In the genomic region with DNA sequence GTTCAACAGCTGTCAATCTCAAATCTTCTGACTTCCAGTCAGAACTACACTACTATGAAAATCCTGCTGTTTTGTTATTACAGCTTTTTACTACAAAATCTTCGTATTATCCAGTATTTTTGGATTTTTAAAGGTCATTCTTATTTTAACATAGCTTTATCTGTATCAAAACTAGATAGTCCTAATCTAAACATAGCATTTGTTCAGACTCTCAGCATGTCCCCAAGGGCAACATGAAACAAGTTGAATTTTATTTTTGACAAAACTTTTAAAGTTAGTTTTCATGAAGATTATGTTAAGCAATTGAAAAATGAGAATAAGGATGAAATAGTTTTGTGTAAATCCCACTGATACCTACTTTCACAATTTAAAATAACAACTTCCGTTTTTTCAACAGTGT, we compare ENCODE assay signal across 16 cellular contexts. TPM values are rescaled to one million over a fixed set of nuclear protein-coding genes. Genes with fewer than 3 reads are reported as not detected.
A peak's percentile ranks its signal among the peaks of the same experiment; 100 is the strongest.
DNase-seq lines count a peak whose midpoint lies in the region; ATAC-seq, FAIRE-seq and TF ChIP-seq lines count a peak whose summit lies in the region.
"Had no signal": no experiment of that assay in that cellular context is flagged by ENCODE, and none has a peak within 500 bp of the region (broad histone marks: within the 10 kb centered on the region; RNA-seq: fewer than 3 reads in every experiment).

No MANE protein-coding gene starts in this region.

- H3K9me3 ChIP-seq in right atrium auricular region (peaks cover 8 to 36% of the 10 kb centered on the region in 2 donors), neural cell (ENCODE audit: low read length) (peaks cover 4% of the 10 kb centered on the region), ovary (peaks cover 0 to 4% of the 10 kb centered on the region in 2 donors)

- H2AFZ ChIP-seq in neural cell (ENCODE audit: low read depth, low read length), result no peak overlapping the region

- no peaks in the 10 kb centered on the region for H3K9me2 ChIP-seq in neural cell (ENCODE audit: insufficient read depth, low read length)

- no peaks in the 10 kb centered on the region for H3K79me2 ChIP-seq in neural cell (replicated peaks; ENCODE audit: insufficient read depth, low read length)

- no peaks in the 10 kb centered on the region for H3K27me3 ChIP-seq in right atrium auricular region
- no peaks in the 10 kb centered on the region for H3K27me3 ChIP-seq in neural cell (ENCODE audit: insufficient read depth, low read depth, low read length)
- H3K27me3 ChIP-seq in ovary, result no peaks in the 10 kb centered on the region

- TF ChIP-seq POLR2A in ovary (IDR thresholded peaks at IDR 0.05), result no peak

- H3K4me1 ChIP-seq in right atrium auricular region, result no peaks in the 10 kb centered on the region
- H3K4me1 ChIP-seq in ovary (ENCODE audit: insufficient read depth), result no peaks in the 10 kb centered on the region

- no peaks in the 10 kb centered on the region for H3K36me3 ChIP-seq in right atrium auricular region
- no peaks in the 10 kb centered on the region for H3K36me3 ChIP-seq in neural cell (ENCODE audit: insufficient read depth, low read length)
- H3K36me3 ChIP-seq in ovary, result no peaks in the 10 kb centered on the region

- no peaks in the 10 kb centered on the region for H4K20me1 ChIP-seq in neural cell (ENCODE audit: insufficient read depth)

- TF ChIP-seq RAD21 in neural cell (conservative IDR thresholded peaks at IDR 0.05), result no peak

- peak overlapping the region; percentile 1 for H3K4me2 ChIP-seq in neural cell (ENCODE audit: low read length)

- H3K27ac ChIP-seq in right atrium auricular region (peak overlapping the region in 1 of 2 donors; percentile 29), coronary artery (peak overlapping the region; percentile 9 to 32), neural cell (ENCODE audit: low read length) (no peak overlapping the region), ovary (no peak overlapping the region)

- H3F3A ChIP-seq in neural cell (ENCODE audit: insufficient read depth, low read length, poor library complexity, severe bottlenecking), result no peaks in the 10 kb centered on the region

- H3K9ac ChIP-seq in neural cell (ENCODE audit: low read length), result no peak overlapping the region

- ATAC-seq in Right ventricle myocardium inferior, result peak; percentile 26
- ATAC-seq in HG03097 (IDR thresholded peaks at IDR 0.05; ENCODE audit: low FRiP score, unreplicated experiment), result no peak
- ATAC-seq in GM21825 (IDR thresholded peaks at IDR 0.05; ENCODE audit: unreplicated experiment), result no peak

- DNase-seq in Right ventricle myocardium inferior (ENCODE audit: missing footprints), result no peak
- no peak for DNase-seq in right atrium auricular region (ENCODE audit: low spot score)
- no peak for DNase-seq in coronary artery (ENCODE audit: low spot score)
- no peak for DNase-seq in urothelium cell line (ENCODE audit: low spot score)
- DNase-seq in ovary, result no peak
- DNase-seq: Kasumi-1, NCI-H510A, SIG-M5 had no signal

- no peak overlapping the region for H3K4me3 ChIP-seq in right atrium auricular region
- no peak overlapping the region for H3K4me3 ChIP-seq in coronary artery
- H3K4me3 ChIP-seq in neural cell (ENCODE audit: low read length), result no peak overlapping the region
- H3K4me3 ChIP-seq in ovary, result no peak overlapping the region

- 2 to 9% (median 7%) methylated on average over 2 of the region's 2 CpGs for WGBS in ovary, 3 donors

- TF ChIP-seq EP300 in neural cell (conservative IDR thresholded peaks at IDR 0.05; ENCODE audit: poor library complexity, severe bottlenecking), result no peak
- TF ChIP-seq EP300 in ovary (IDR thresholded peaks at IDR 0.05), result no peak

- TF ChIP-seq CTCF in right atrium auricular region (IDR thresholded peaks at IDR 0.05) (no peak), coronary artery (IDR thresholded peaks at IDR 0.05) (no peak), neural cell (IDR thresholded peaks at IDR 0.05; ENCODE audit: poor library complexity, severe bottlenecking) (no peak), ovary (IDR thresholded peaks at IDR 0.05) (no peak)

- no peak for FAIRE-seq in urothelium cell line (lab: Jason Lieb, UNC)
- FAIRE-seq: G401.6, GM12891 had no signal

- intact Hi-C loops in Right ventricle myocardium inferior (cut with DNase I), result no loop called here
- intact Hi-C loops in ovary (cut with DNase I), result no loop called here

TF ChIP-seq in neural cell, 6 proteins besides CTCF, POLR2A, EP300 and RAD21:
- TF ChIP-seq EZH2 (IDR thresholded peaks at IDR 0.05; ENCODE audit: borderline replicate concordance, insufficient read depth, low read length, poor library complexity, severe bottlenecking), result no peak
- no peak for TF ChIP-seq SMC3 (conservative IDR thresholded peaks at IDR 0.05; ENCODE audit: poor library complexity)
- TF ChIP-seq MXI1 (conservative IDR thresholded peaks at IDR 0.05; ENCODE audit: poor library complexity, severe bottlenecking), result no peak
- TF ChIP-seq, protein P1, sequence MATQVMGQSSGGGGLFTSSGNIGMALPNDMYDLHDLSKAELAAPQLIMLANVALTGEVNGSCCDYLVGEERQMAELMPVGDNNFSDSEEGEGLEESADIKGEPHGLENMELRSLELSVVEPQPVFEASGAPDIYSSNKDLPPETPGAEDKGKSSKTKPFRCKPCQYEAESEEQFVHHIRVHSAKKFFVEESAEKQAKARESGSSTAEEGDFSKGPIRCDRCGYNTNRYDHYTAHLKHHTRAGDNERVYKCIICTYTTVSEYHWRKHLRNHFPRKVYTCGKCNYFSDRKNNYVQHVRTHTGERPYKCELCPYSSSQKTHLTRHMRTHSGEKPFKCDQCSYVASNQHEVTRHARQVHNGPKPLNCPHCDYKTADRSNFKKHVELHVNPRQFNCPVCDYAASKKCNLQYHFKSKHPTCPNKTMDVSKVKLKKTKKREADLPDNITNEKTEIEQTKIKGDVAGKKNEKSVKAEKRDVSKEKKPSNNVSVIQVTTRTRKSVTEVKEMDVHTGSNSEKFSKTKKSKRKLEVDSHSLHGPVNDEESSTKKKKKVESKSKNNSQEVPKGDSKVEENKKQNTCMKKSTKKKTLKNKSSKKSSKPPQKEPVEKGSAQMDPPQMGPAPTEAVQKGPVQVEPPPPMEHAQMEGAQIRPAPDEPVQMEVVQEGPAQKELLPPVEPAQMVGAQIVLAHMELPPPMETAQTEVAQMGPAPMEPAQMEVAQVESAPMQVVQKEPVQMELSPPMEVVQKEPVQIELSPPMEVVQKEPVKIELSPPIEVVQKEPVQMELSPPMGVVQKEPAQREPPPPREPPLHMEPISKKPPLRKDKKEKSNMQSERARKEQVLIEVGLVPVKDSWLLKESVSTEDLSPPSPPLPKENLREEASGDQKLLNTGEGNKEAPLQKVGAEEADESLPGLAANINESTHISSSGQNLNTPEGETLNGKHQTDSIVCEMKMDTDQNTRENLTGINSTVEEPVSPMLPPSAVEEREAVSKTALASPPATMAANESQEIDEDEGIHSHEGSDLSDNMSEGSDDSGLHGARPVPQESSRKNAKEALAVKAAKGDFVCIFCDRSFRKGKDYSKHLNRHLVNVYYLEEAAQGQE (IDR thresholded peaks at IDR 0.05; ENCODE audit: borderline replicate concordance), result no peak
- no peak for TF ChIP-seq TAF1 (IDR thresholded peaks at IDR 0.05; ENCODE audit: low read depth)
- no peak for TF ChIP-seq POLR2AphosphoS5 (IDR thresholded peaks at IDR 0.05)

RNA-seq across cellular contexts. Expression of a gene that starts 48.1 kb away (rescaled TPM):
- total RNA-seq in Right ventricle myocardium inferior, result 14.6 TPM
- 10 to 100 TPM in 1 of 2 donors, 1 to 10 TPM in 1; 7.0 to 10.7 TPM for total RNA-seq in right atrium auricular region
- 1.6 and 2.2 TPM in 2 replicates for polyA plus RNA-seq in neural cell
- polyA minus RNA-seq in neural cell, result 4.7 and 6.1 TPM in 2 replicates
- 10 to 100 TPM in 2 of 7 donors, 1 to 10 TPM in 5; 2.9 to 11.4 (median 8.4) TPM for total RNA-seq in ovary
- polyA plus RNA-seq in ovary, result 10 to 100 TPM in 1 of 2 donors, 1 to 10 TPM in 1; 4.4 to 17.8 TPM
- total RNA-seq: A172, HT-29 had no signal
- polyA plus RNA-seq: CD14-positive monocyte had no signal

Comparison
In these comparisons a context has a peak if more than half of its experiments do, and no peak if none do; other contexts are left out.
1. H3K27ac ChIP-seq: peak in coronary artery (2 of 2); none in neural cell (single experiment) and ovary (0 of 2).